Comparison of ENCODE assay signal across 14 cellular contexts in genomic region chr7:94303736-94304135, GRCh38.
A peak's percentile ranks its signal among the peaks of the same experiment; 100 is the strongest.
DNase-seq lines count a peak whose midpoint lies in the region; TF ChIP-seq lines count a peak whose summit lies in the region.
"Had no signal": no experiment of that assay in that cellular context is flagged by ENCODE, and none has a peak within 500 bp of the region (broad histone marks: within the 10 kb centered on the region; RNA-seq: fewer than 3 reads in every experiment).

No MANE protein-coding gene starts in this region.

- no peak for TF ChIP-seq POLR2A in stomach (IDR thresholded peaks at IDR 0.05)

- TF ChIP-seq EP300 in stomach (IDR thresholded peaks at IDR 0.05), result no peak

- H3K4me1 Mint-ChIP-seq in glutamatergic neuron (ENCODE audit: low read depth, unreplicated experiment), result peaks cover 23% of the 10 kb centered on the region

- peaks cover 0 to 43% (median 34%) of the 10 kb centered on the region in 4 donors for H3K4me1 ChIP-seq in stomach

- H3K27me3 Mint-ChIP-seq in glutamatergic neuron (ENCODE audit: unreplicated experiment), result peaks cover 3% of the 10 kb centered on the region

- H3K4me3 ChIP-seq in brain microvascular endothelial cell (ENCODE audit: low read depth, low read length), result no peak overlapping the region
- no peak overlapping the region for H3K4me3 ChIP-seq in stomach
- H3K4me3 ChIP-seq: SJCRH30 had no signal

- H3K36me3 Mint-ChIP-seq in glutamatergic neuron (ENCODE audit: unreplicated experiment), result peaks cover 6% of the 10 kb centered on the region

- no peaks in the 10 kb centered on the region for H3K9me3 Mint-ChIP-seq in glutamatergic neuron (ENCODE audit: unreplicated experiment)

- WGBS in stomach, 5 donors, result 20 to 32% (median 29%) methylated on average over 6 of the region's 6 CpGs

- H3K27ac Mint-ChIP-seq in glutamatergic neuron (ENCODE audit: unreplicated experiment), result no peak overlapping the region

- H3K27ac ChIP-seq in brain microvascular endothelial cell (no peak overlapping the region), stomach (peak overlapping the region; percentile 11 to 82 (median 59))
- H3K27ac ChIP-seq: SJCRH30 had no signal

- H3K36me3 ChIP-seq in brain microvascular endothelial cell (replicated peaks) (no peaks in the 10 kb centered on the region), stomach (no peaks in the 10 kb centered on the region)
- H3K36me3 ChIP-seq: SJCRH30 had no signal

- DNase-seq in ELR (ENCODE audit: low read depth) (peak; percentile 38), brain microvascular endothelial cell (peak; percentile 68), left kidney (ENCODE audit: low read depth, low spot score) (peak; percentile 86), stomach (no peak), glutamatergic neuron (no peak), NCI-H748 (lab: John Stamatoyannopoulos, UW; ENCODE audit: unreplicated experiment) (no peak), NCI-H1694 (lab: John Stamatoyannopoulos, UW) (no peak), UCSD-AML1 (lab: John Stamatoyannopoulos, UW; ENCODE audit: unreplicated experiment) (no peak)
- DNase-seq: activated CD8-positive, alpha-beta memory T cell treated with anti-CD3 and anti-CD28 coated beads for 24 hours; COR-L47; NCI-H2107; small intestine; stimulated activated naive CD8-positive, alpha-beta T cell treated with anti-CD3 and anti-CD28 coated beads, Interleukin-15, Interleukin-2, amounts not matched to agents 100 U/mL and 50 U/mL, for 24 hours had no signal

- H3K9me3 ChIP-seq in stomach, result no peaks in the 10 kb centered on the region
- H3K9me3 ChIP-seq: SJCRH30 had no signal

- TF ChIP-seq CTCF in brain microvascular endothelial cell (IDR thresholded peaks at IDR 0.05; ENCODE audit: low read depth, low read length, missing control alignments) (no peak), stomach (IDR thresholded peaks at IDR 0.05) (no peak), glutamatergic neuron (IDR thresholded peaks at IDR 0.05; ENCODE audit: partially characterized antibody, unreplicated experiment) (no peak)

- H3K27me3 ChIP-seq in brain microvascular endothelial cell (replicated peaks) (no peaks in the 10 kb centered on the region), stomach (no peaks in the 10 kb centered on the region)
- H3K27me3 ChIP-seq: SJCRH30 had no signal

- in situ Hi-C loops in brain microvascular endothelial cell (cut with HindIII; ENCODE audit: low pct_ligation_motif_present, low sequenced_read_pairs), result no loop called here

- no peak overlapping the region for H3K4me3 Mint-ChIP-seq in glutamatergic neuron (ENCODE audit: unreplicated experiment)

- intact Hi-C loops in stomach (cut with DNase I; ENCODE audit: low total_unique reads), result no loop called here

Comparison
In these comparisons a context has a peak if more than half of its experiments do, and no peak if none do; other contexts are left out.
1. DNase-seq: peak in ELR (single experiment), brain microvascular endothelial cell (single experiment) and left kidney (single experiment); none in stomach (single experiment), glutamatergic neuron (single experiment), NCI-H748 (single experiment), NCI-H1694 (single experiment) and UCSD-AML1 (single experiment).